ENCODE assay signal across 8 cellular contexts in genomic region chr13:110615005-110615321, GRCh38. TPM values are rescaled to one million over a fixed set of nuclear protein-coding genes. Genes with fewer than 3 reads are reported as not detected.
DNase-seq lines count a peak whose midpoint lies in the region; ATAC-seq and TF ChIP-seq lines count a peak whose summit lies in the region.

No MANE protein-coding gene starts in this region.

- peak overlapping the region; percentile 96 for H3K18ac ChIP-seq in neuronal stem cell (ENCODE audit: low read length)

- peak overlapping the region; percentile 90; the same call in 1 of the 2 replicates for H3K4me3 ChIP-seq in PC-9
- H3K4me3 ChIP-seq in endodermal cell (ENCODE audit: low read length): peak overlapping the region; percentile 81
- H3K4me3 ChIP-seq in neuronal stem cell (ENCODE audit: low read length in 2 of 2): peak overlapping the region; percentile 82 to 94

- H3K36me3 ChIP-seq in PC-9 (ENCODE audit: low read depth) (peaks cover 10% of the 10 kb centered on the region; the same call in 1 of the 2 replicates), endodermal cell (ENCODE audit: control insufficient read depth, insufficient read depth, low read length) (no peaks in the 10 kb centered on the region), neuronal stem cell (replicated peaks in 1 of 2; ENCODE audit: control insufficient read depth in 2 of 2, insufficient read depth in 2 of 2, low read length in 2 of 2) (no peaks in the 10 kb centered on the region)

- peaks cover 2% of the 10 kb centered on the region for H3K9me3 Mint-ChIP-seq in CD4-positive, alpha-beta T cell
- H3K9me3 Mint-ChIP-seq in endodermal cell: peaks cover 17% of the 10 kb centered on the region

- H4K91ac ChIP-seq in neuronal stem cell (ENCODE audit: low read depth, low read length, poor library complexity): no peak overlapping the region

- no TSS peak for BruUV-seq in PC-9 (replicated peaks; lab: Mats Ljungman, UMichigan)

- peak overlapping the region; percentile 89 for H3K4me3 Mint-ChIP-seq in CD4-positive, alpha-beta T cell
- peak overlapping the region; percentile 82 for H3K4me3 Mint-ChIP-seq in endodermal cell

- no peak overlapping the region for H3K27ac ChIP-seq in CD4-positive, alpha-beta T cell (ENCODE audit: low read depth, low read length)
- peak overlapping the region; percentile 65 for H3K27ac ChIP-seq in PC-9
- H3K27ac ChIP-seq in endodermal cell (ENCODE audit: low read depth, low read length): no peak overlapping the region
- H3K27ac ChIP-seq in neuronal stem cell (replicated peaks; ENCODE audit: low read length): no peak overlapping the region

- H2AFZ ChIP-seq in PC-9: peak overlapping the region; percentile 97
- peak overlapping the region; percentile 98 for H2AFZ ChIP-seq in neuronal stem cell (ENCODE audit: low read length)

- H3K4ac ChIP-seq in neuronal stem cell (ENCODE audit: low read length): peak overlapping the region; percentile 60

- no peak overlapping the region for H2BK12ac ChIP-seq in neuronal stem cell (ENCODE audit: low read length)

- H2BK15ac ChIP-seq in neuronal stem cell (ENCODE audit: low read length): peak overlapping the region; percentile 89

- CTCF ChIA-PET in CD4-positive, alpha-beta T cell (lab: Charles Lee): no interaction called here
- CTCF ChIA-PET in PC-9 (lab: Charles Lee): interaction anchor here (0.6 kb wide), 1 partner anchor 17 kb away, joined by 3 read pairs; no protein-coding TSS in a partner anchor

- H3K9me2 ChIP-seq in PC-9 (ENCODE audit: insufficient read depth): no peaks in the 10 kb centered on the region

- peaks cover 5% of the 10 kb centered on the region for H3K79me1 ChIP-seq in neuronal stem cell (ENCODE audit: low read depth, low read length)

- H2AK5ac ChIP-seq in neuronal stem cell (ENCODE audit: low read depth, low read length): peak overlapping the region; percentile 85

- no peak overlapping the region for H3K14ac ChIP-seq in neuronal stem cell (ENCODE audit: low read length)

- H3K27ac Mint-ChIP-seq in CD4-positive, alpha-beta T cell: peak overlapping the region; percentile 82
- peak overlapping the region; percentile 93 for H3K27ac Mint-ChIP-seq in endodermal cell

- H3K36me3 Mint-ChIP-seq in CD4-positive, alpha-beta T cell (ENCODE audit: low read depth): peaks cover 11% of the 10 kb centered on the region
- H3K36me3 Mint-ChIP-seq in endodermal cell (ENCODE audit: low read depth): peaks cover 4% of the 10 kb centered on the region

- POLR2A ChIA-PET in CD4-positive, alpha-beta T cell (lab: Charles Lee): interaction anchor here (1.0 to 2.3 kb wide), 4 partner anchors 53 to 300 kb away, joined by 3 to 17 read pairs (median 8); partner anchors contain the start of gene RAB20
- POLR2A ChIA-PET in PC-9 (lab: Charles Lee; ENCODE audit: unreplicated experiment): interaction anchor here (0.5 kb wide), 1 partner anchor 100 kb away, joined by 4 read pairs; no protein-coding TSS in a partner anchor

- H2BK5ac ChIP-seq in neuronal stem cell (ENCODE audit: low read length): no peak overlapping the region

- H3K9ac ChIP-seq in endodermal cell (ENCODE audit: extremely low read depth, low read length, poor library complexity, severe bottlenecking): no peak overlapping the region
- H3K9ac ChIP-seq in neuronal stem cell (ENCODE audit: low read depth, low read length, poor library complexity): no peak overlapping the region

- H3K79me2 ChIP-seq in PC-9 (ENCODE audit: low read depth): peaks cover 45% of the 10 kb centered on the region

- peak overlapping the region; percentile 100 for H3K4me2 ChIP-seq in PC-9
- no peak overlapping the region for H3K4me2 ChIP-seq in neuronal stem cell (ENCODE audit: insufficient read depth, low read length, poor library complexity, severe bottlenecking)

- ATAC-seq in CD4-positive, alpha-beta T cell (ENCODE audit: poor library complexity): no peak
- ATAC-seq in GM18519 (IDR thresholded peaks at IDR 0.05; ENCODE audit: low FRiP score, unreplicated experiment): no peak

- DNase-seq in CD4-positive, alpha-beta T cell: no peak
- DNase-seq in PC-9: no peak
- DNase-seq in endodermal cell: no peak
- no peak for DNase-seq in neuronal stem cell (ENCODE audit: low spot score)
- DNase-seq in HuH-7.5 (ENCODE audit: low spot score): no peak
- DNase-seq in GDM1 (lab: John Stamatoyannopoulos, UW): no peak
- no peak for DNase-seq in stimulated activated CD4-positive, alpha-beta T cell treated with anti-CD3 and anti-CD28 coated beads, Interleukin-4, amount 100 ng/mL, for 4 hours

- H3K9me3 ChIP-seq in CD4-positive, alpha-beta T cell (ENCODE audit: control insufficient read depth, low read length): no peaks in the 10 kb centered on the region
- H3K9me3 ChIP-seq in PC-9 (ENCODE audit: insufficient read depth, low read depth) (no peaks in the 10 kb centered on the region; the same call in 1 of the 2 replicates), endodermal cell (ENCODE audit: control insufficient read depth, low read length) (peaks cover 4% of the 10 kb centered on the region), neuronal stem cell (replicated peaks in 1 of 2; ENCODE audit: control insufficient read depth in 2 of 2, insufficient read depth in 1 of 2, low read depth in 1 of 2, low read length in 2 of 2) (peaks cover 3 to 4% of the 10 kb centered on the region in 2 donors)

- H2BK120ac ChIP-seq in neuronal stem cell (ENCODE audit: low read depth, low read length): no peak overlapping the region

- H3K4me1 ChIP-seq in PC-9 (replicated peaks; ENCODE audit: insufficient read depth) (peaks cover 33% of the 10 kb centered on the region), endodermal cell (ENCODE audit: control insufficient read depth, insufficient read depth, low read length) (peaks cover 7% of the 10 kb centered on the region), neuronal stem cell (ENCODE audit: control insufficient read depth in 2 of 2, insufficient read depth in 1 of 2, low read depth in 1 of 2, low read length in 2 of 2) (peaks cover 10 to 15% of the 10 kb centered on the region in 2 donors)

- H3K27me3 ChIP-seq in CD4-positive, alpha-beta T cell (ENCODE audit: control insufficient read depth, insufficient read depth, low read length): no peaks in the 10 kb centered on the region
- no peaks in the 10 kb centered on the region for H3K27me3 ChIP-seq in PC-9 (ENCODE audit: insufficient read depth, low read depth)
- H3K27me3 ChIP-seq in endodermal cell (ENCODE audit: control insufficient read depth, insufficient read depth, low read length, poor library complexity, severe bottlenecking): no peaks in the 10 kb centered on the region
- H3K27me3 ChIP-seq in neuronal stem cell (ENCODE audit: control insufficient read depth in 3 of 3, insufficient read depth in 3 of 3, low read depth in 1 of 3, low read length in 3 of 3): no peaks in the 10 kb centered on the region

- TF ChIP-seq CTCF in CD4-positive, alpha-beta T cell (IDR thresholded peaks at IDR 0.05): no peak
- TF ChIP-seq CTCF in PC-9 (conservative IDR thresholded peaks at IDR 0.05) (no peak), endodermal cell (conservative IDR thresholded peaks at IDR 0.05) (no peak)

- peaks cover 39% of the 10 kb centered on the region for H3K4me1 Mint-ChIP-seq in CD4-positive, alpha-beta T cell (ENCODE audit: low read depth)
- peaks cover 29% of the 10 kb centered on the region for H3K4me1 Mint-ChIP-seq in endodermal cell

- H3K27me3 Mint-ChIP-seq in CD4-positive, alpha-beta T cell: peaks cover 4% of the 10 kb centered on the region
- H3K27me3 Mint-ChIP-seq in endodermal cell (ENCODE audit: insufficient read depth): peaks cover 22% of the 10 kb centered on the region

- H3F3A ChIP-seq in PC-9 (ENCODE audit: insufficient read depth, low read depth): peaks cover 24% of the 10 kb centered on the region

- 87 to 93% methylated on average over 8 to 11 of the region's 11 CpGs for WGBS in endodermal cell (ENCODE audit: insufficient coverage in 1 of 2, insufficient read length in 1 of 2), 2 experiments
- no CpG with 5 or more reads among the region's 11 CpGs for WGBS in neuronal stem cell (ENCODE audit: extremely low coverage in 2 of 2, insufficient read length in 2 of 2, insufficient replicate concordance in 1 of 2), 2 donors

- H3K23ac ChIP-seq in neuronal stem cell (ENCODE audit: low read depth, low read length, poor library complexity): no peak overlapping the region

- peak overlapping the region; percentile 89 for H4K8ac ChIP-seq in neuronal stem cell (ENCODE audit: low read depth, low read length)

- H4K20me1 ChIP-seq in PC-9 (ENCODE audit: insufficient read depth): peaks cover 36% of the 10 kb centered on the region

- intact Hi-C loops in CD4-positive, alpha-beta T cell (cut with DNase I, micrococcal nuclease): loop anchor here (5.0 to 10.0 kb wide), 2 partner anchors 100 to 297 kb away; partner anchors contain the start of gene ING1 (in 1 of the 2)
- intact Hi-C loops in PC-9 (cut with micrococcal nuclease; ENCODE audit: unreplicated experiment): loop anchor here (1.0 kb wide), 1 partner anchor 25 kb away; no protein-coding TSS in a partner anchor

RNA-seq across cellular contexts. Expression of gene NAXD, which starts 0.4 kb away (rescaled TPM):
- total RNA-seq in CD4-positive, alpha-beta T cell: 10 to 100 TPM; 17.4 to 17.8 TPM
- total RNA-seq in PC-9 (2021) (30.2 and 35.2 TPM in 2 replicates), endodermal cell (10 to 100 TPM; 31.3 to 33.4 TPM)
- polyA plus RNA-seq in endodermal cell (2013, experiment 1 of 2): 23.2 TPM
- 22.0 TPM for polyA plus RNA-seq in endodermal cell (2013, experiment 2 of 2)
- polyA plus RNA-seq in neuronal stem cell (2013, experiment 1 of 2): 18.7 TPM
- polyA plus RNA-seq in neuronal stem cell (2013, experiment 2 of 2): 18.2 TPM

RNA-seq across cellular contexts. Expression of gene RAB20, which starts 53.4 kb away (rescaled TPM):
- total RNA-seq in CD4-positive, alpha-beta T cell: 1 to 10 TPM in 1 of 2 experiments, under 1 TPM in 1; 0.89 to 1.4 TPM
- total RNA-seq in PC-9 (2021): 31.9 and 41.0 TPM in 2 replicates
- 10 to 100 TPM; 12.6 to 14.2 TPM for total RNA-seq in endodermal cell
- 5.4 TPM for polyA plus RNA-seq in endodermal cell (2013, experiment 1 of 2)
- polyA plus RNA-seq in endodermal cell (2013, experiment 2 of 2): 6.1 TPM
- 0.56 TPM for polyA plus RNA-seq in neuronal stem cell (2013, experiment 1 of 2)
- 0.76 TPM for polyA plus RNA-seq in neuronal stem cell (2013, experiment 2 of 2)

Comparison
In these comparisons a context has a peak if more than half of its experiments do, and no peak if none do; other contexts are left out.
1. RNA of gene RAB20, which starts 53.4 kb away (total RNA-seq): 31.9 to 41.0 TPM in PC-9 and 12.6 to 14.2 TPM in endodermal cell; 0.89 to 1.4 TPM in CD4-positive, alpha-beta T cell; every median in the first group is over 4 times any median in the second.
2. Peak in every context shown above with its lines, with median percentiles within 50 percentile points of each other: H3K4me3 ChIP-seq.